ENCODE assay signal across 1 cellular context in genomic region chr15:88714782-88715372, GRCh38.
TF ChIP-seq lines count a peak whose summit lies in the region.

No MANE protein-coding gene starts in this region.

TF ChIP-seq in HepG2, 621 proteins besides CTCF, POLR2A, EP300 and RAD21 (continued from another document and continues in another):
- no peak for TF ChIP-seq SNAPC2 (CRISPR knock-in tag; IDR thresholded peaks at IDR 0.05)
- TF ChIP-seq TFDP1 (CRISPR knock-in tag; IDR thresholded peaks at IDR 0.05; ENCODE audit: borderline replicate concordance): peak; percentile 65; the same call in 1 of the 2 replicates
- no peak for TF ChIP-seq IRF2 (CRISPR knock-in tag; IDR thresholded peaks at IDR 0.05)
- TF ChIP-seq POLR2G (IDR thresholded peaks at IDR 0.05; ENCODE audit: low read depth, low read length): no peak
- TF ChIP-seq ATAD3A (CRISPR knock-in tag; IDR thresholded peaks at IDR 0.05): no peak
- no peak for TF ChIP-seq SIX4 (CRISPR knock-in tag; IDR thresholded peaks at IDR 0.05)
- no peak for TF ChIP-seq ESRRA (CRISPR knock-in tag; IDR thresholded peaks at IDR 0.05; ENCODE audit: low read depth)
- no peak for TF ChIP-seq TMF1 (CRISPR knock-in tag; IDR thresholded peaks at IDR 0.05; ENCODE audit: low read depth)
- TF ChIP-seq FUBP1 (CRISPR knock-in tag; IDR thresholded peaks at IDR 0.05; ENCODE audit: borderline replicate concordance): no peak
- no peak for TF ChIP-seq ZBTB46 (CRISPR knock-in tag; IDR thresholded peaks at IDR 0.05; ENCODE audit: borderline replicate concordance)
- no peak for TF ChIP-seq PRMT3 (CRISPR knock-in tag; IDR thresholded peaks at IDR 0.05; ENCODE audit: borderline replicate concordance, low read depth)
- no peak for TF ChIP-seq ZSCAN21 (CRISPR knock-in tag; IDR thresholded peaks at IDR 0.05; ENCODE audit: borderline replicate concordance)
- TF ChIP-seq SKIL (CRISPR knock-in tag; IDR thresholded peaks at IDR 0.05; ENCODE audit: borderline replicate concordance): no peak
- TF ChIP-seq CREB3 (CRISPR knock-in tag; IDR thresholded peaks at IDR 0.05): no peak
- TF ChIP-seq BRD4 (CRISPR knock-in tag; IDR thresholded peaks at IDR 0.05): no peak
- TF ChIP-seq PAWR (CRISPR knock-in tag; IDR thresholded peaks at IDR 0.05; ENCODE audit: borderline replicate concordance): no peak
- no peak for TF ChIP-seq HOXA3 (CRISPR knock-in tag; IDR thresholded peaks at IDR 0.05)
- TF ChIP-seq ZNF367 (CRISPR knock-in tag; IDR thresholded peaks at IDR 0.05; ENCODE audit: borderline replicate concordance): no peak
- TF ChIP-seq ZNF34 (CRISPR knock-in tag; IDR thresholded peaks at IDR 0.05; ENCODE audit: borderline replicate concordance): no peak
- no peak for TF ChIP-seq ZMYM2 (CRISPR knock-in tag; IDR thresholded peaks at IDR 0.05)
- peak; percentile 81 for TF ChIP-seq MAX (IDR thresholded peaks at IDR 0.05)
- no peak for TF ChIP-seq ZBTB8A (CRISPR knock-in tag; IDR thresholded peaks at IDR 0.05; ENCODE audit: borderline replicate concordance, low read depth)
- TF ChIP-seq HOMEZ (CRISPR knock-in tag; IDR thresholded peaks at IDR 0.05; ENCODE audit: low read depth): no peak
- no peak for TF ChIP-seq ZNF224 (CRISPR knock-in tag; IDR thresholded peaks at IDR 0.05)
- TF ChIP-seq ZNF512B (CRISPR knock-in tag; IDR thresholded peaks at IDR 0.05; ENCODE audit: borderline replicate concordance): no peak
- 0 out of 2 replicates have a peak, but pooled peaks have one; percentile 18 for TF ChIP-seq PHF20 (CRISPR knock-in tag; IDR thresholded peaks at IDR 0.05)
- TF ChIP-seq ZNF280B (CRISPR knock-in tag; IDR thresholded peaks at IDR 0.05; ENCODE audit: borderline replicate concordance): no peak
- no peak for TF ChIP-seq CSRNP1 (CRISPR knock-in tag; IDR thresholded peaks at IDR 0.05)
- TF ChIP-seq PREB (CRISPR knock-in tag; IDR thresholded peaks at IDR 0.05): no peak
- TF ChIP-seq ZNF646 (CRISPR knock-in tag; IDR thresholded peaks at IDR 0.05): peak; percentile 25; the same call in 1 of the 2 replicates
